Comparison of ENCODE assay signal across 8 cellular contexts in genomic region chr7:73737491-73738219, GRCh38. TPM values are rescaled to one million over a fixed set of nuclear protein-coding genes. Genes with fewer than 3 reads are reported as not detected.
DNase-seq lines count a peak whose midpoint lies in the region; ATAC-seq, FAIRE-seq and TF ChIP-seq lines count a peak whose summit lies in the region.

No MANE protein-coding gene starts in this region.

- no peaks in the 10 kb centered on the region for H4K20me1 ChIP-seq in GM12878 (ENCODE audit: control insufficient read depth, insufficient read depth)

- SMC1A ChIA-PET in GM12878 (lab: Charles Lee; ENCODE audit: uncharacterized antibody, unreplicated experiment) = interaction anchor here (1.1 to 2.1 kb wide), 3 partner anchors 108 to 131 kb away, joined by 3 to 6 read pairs (median 5); no protein-coding TSS in a partner anchor

- peak overlapping the region; percentile 96 for H3K4me3 Mint-ChIP-seq in memory B cell
- peak overlapping the region; percentile 96 for H3K4me3 Mint-ChIP-seq in type B pancreatic cell

- RAD21 ChIA-PET in GM12878 (lab: Charles Lee; ENCODE audit: unreplicated experiment) = interaction anchor here (0.7 to 1.6 kb wide), 4 partner anchors 105 to 233 kb away, joined by 4 to 7 read pairs (median 4); partner anchors contain the start of gene METTL27

- peak overlapping the region; percentile 85; the same call in 1 of the 2 replicates for H3K9ac ChIP-seq in GM12878 (ENCODE audit: control insufficient read depth, insufficient read depth, low read length)

- H3K36me3 Mint-ChIP-seq in memory B cell (no peaks in the 10 kb centered on the region), type B pancreatic cell (no peaks in the 10 kb centered on the region)

- H3K4me1 Mint-ChIP-seq in memory B cell = peaks cover 13% of the 10 kb centered on the region
- peaks cover 12% of the 10 kb centered on the region for H3K4me1 Mint-ChIP-seq in type B pancreatic cell (ENCODE audit: unreplicated experiment)

- CTCF ChIA-PET in GM12878 (lab: Yijun Ruan, JAX) = interaction anchor here (0.7 to 3.6 kb wide), 5 partner anchors 9 to 131 kb away, joined by 3 to 16 read pairs (median 3); no protein-coding TSS in a partner anchor

- H2AFZ ChIP-seq in GM12878 (ENCODE audit: control insufficient read depth, low read depth, low read length) = no peak overlapping the region

- H3K27ac ChIP-seq in cardiac muscle cell (no peak overlapping the region), GM12878 (ENCODE audit: control insufficient read depth, insufficient read depth) (no peak overlapping the region)

- 69% methylated on average over 17 of the region's 17 CpGs for WGBS in GM12878 (ENCODE audit: insufficient coverage, insufficient replicate concordance, low lambda C conversion rate, missing lambda C conversion rate)

- H3K9me3 ChIP-seq in cardiac muscle cell (ENCODE audit: low read depth) (no peaks in the 10 kb centered on the region), GM12878 (replicated peaks; ENCODE audit: control insufficient read depth, insufficient read depth, low read length) (no peaks in the 10 kb centered on the region)

- H3K9me3 Mint-ChIP-seq in memory B cell (no peaks in the 10 kb centered on the region), type B pancreatic cell (peaks cover 3% of the 10 kb centered on the region)

- TF ChIP-seq RAD21 in GM12878 (IDR thresholded peaks at IDR 0.05; ENCODE audit: insufficient read depth, low read depth, low read length) = no peak

- H3K27ac Mint-ChIP-seq in memory B cell (peak overlapping the region; percentile 93), type B pancreatic cell (peak overlapping the region; percentile 97)

- H3K36me3 ChIP-seq in cardiac muscle cell (no peaks in the 10 kb centered on the region), GM12878 (ENCODE audit: control insufficient read depth in 2 of 2, insufficient read depth in 2 of 2, low read length in 1 of 2) (peaks cover 0 to 8% of the 10 kb centered on the region in 2 experiments; a peak in 3 of 4 replicates)

- no peak for TF ChIP-seq EP300 in GM12878 (IDR thresholded peaks at IDR 0.05; ENCODE audit: borderline replicate concordance in 1 of 2, control insufficient read depth in 1 of 2, low read depth in 2 of 2, low read length in 2 of 2)

- POLR2A ChIA-PET in GM12878 (lab: Charles Lee) = interaction anchor here (0.8 to 1.2 kb wide), 2 partner anchors 133 to 219 kb away, joined by 3 read pairs; no protein-coding TSS in a partner anchor

- no TSS peak for BruUV-seq in GM12878 (replicated peaks; lab: Mats Ljungman, UMichigan)

- FAIRE-seq in GM12878 (lab: Jason Lieb, UNC) = no peak

- no peak for TF ChIP-seq CTCF in cardiac muscle cell (IDR thresholded peaks at IDR 0.05; ENCODE audit: low read depth, low read length)
- no peak for TF ChIP-seq CTCF in GM12878 (IDR thresholded peaks at IDR 0.05 in 2 of 3, conservative IDR thresholded peaks at IDR 0.05 in 1 of 3; ENCODE audit: control insufficient read depth in 2 of 3, extremely low read depth in 1 of 3, insufficient read depth in 1 of 3, low read depth in 3 of 3, low read length in 3 of 3)
- TF ChIP-seq CTCF in type B pancreatic cell (conservative IDR thresholded peaks at IDR 0.05) = no peak

- H3K4me3 ChIP-seq in cardiac muscle cell = peak overlapping the region; percentile 48
- peak overlapping the region; percentile 92; the same call in 1 of the 2 replicates for H3K4me3 ChIP-seq in GM12878

- TF ChIP-seq POLR2A in GM12878 (IDR thresholded peaks at IDR 0.05; ENCODE audit: low read depth, low read length) = no peak

- H3K27me3 ChIP-seq in cardiac muscle cell = no peaks in the 10 kb centered on the region
- no peaks in the 10 kb centered on the region for H3K27me3 ChIP-seq in GM12878 (replicated peaks in 1 of 2; ENCODE audit: control insufficient read depth in 2 of 2, insufficient read depth in 2 of 2, low read length in 1 of 2)

- intact Hi-C loops in Right ventricle myocardium inferior (cut with DNase I) = no loop called here
- intact Hi-C loops in GM12878 (cut with micrococcal nuclease; ENCODE audit: unreplicated experiment) = loop anchor here (10.0 kb wide), 1 partner anchor 213 kb away; the partner anchor contains the start of gene BAZ1B

- H3K27me3 Mint-ChIP-seq in memory B cell (no peaks in the 10 kb centered on the region), type B pancreatic cell (peaks cover 3% of the 10 kb centered on the region)

- H3K4me2 ChIP-seq in GM12878 (ENCODE audit: control insufficient read depth, insufficient read depth) = peak overlapping the region; percentile 56

- in situ Hi-C loops in GM12878 (cut with MboI) = no loop called here

- H3K4me1 ChIP-seq in cardiac muscle cell (ENCODE audit: low read depth) (no peaks in the 10 kb centered on the region), GM12878 (ENCODE audit: control insufficient read depth, insufficient read depth, low read length) (no peaks in the 10 kb centered on the region; the same call in 1 of the 2 replicates)

- no peaks in the 10 kb centered on the region; the same call in 1 of the 2 replicates for H3K79me2 ChIP-seq in GM12878 (ENCODE audit: control insufficient read depth, insufficient read depth, low read length)

- ATAC-seq in Right ventricle myocardium inferior (no peak), GM12878 (no peak), memory B cell (ENCODE audit: low read depth) (no peak), HG02642 (IDR thresholded peaks at IDR 0.05; ENCODE audit: poor library complexity, unreplicated experiment) (no peak), GM21576 (IDR thresholded peaks at IDR 0.05; ENCODE audit: unreplicated experiment) (no peak)

- DNase-seq in cardiac muscle cell (ENCODE audit: low read depth in 1 of 2, low spot score in 1 of 2) (no peak), Right ventricle myocardium inferior (ENCODE audit: missing footprints) (no peak), GM12878 (ENCODE audit: low read depth, low spot score) (no peak), memory B cell (ENCODE audit: low spot score in 2 of 2) (no peak), type B pancreatic cell (ENCODE audit: extremely low spot score, unreplicated experiment) (no peak), NCI-H1417 (lab: John Stamatoyannopoulos, UW) (no peak)

RNA-seq across cellular contexts. Expression of gene ABHD11, which starts 0.9 kb away (rescaled TPM):
- total RNA-seq in cardiac muscle cell (30.9 and 48.9 TPM in 2 replicates), Right ventricle myocardium inferior (21.5 TPM), GM12878 (2014; rRNA removed) (16.9 and 22.1 TPM in 2 replicates), GM12878 (2014; rRNA removed; fragmentation: Illumina TruSeq; extraction: Trizol) (6.3 and 8.6 TPM in 2 replicates), GM12878 (2021) (11.6 and 14.6 TPM in 2 replicates), type B pancreatic cell (ENCODE audit: low replicate concordance) (43.9 and 104 TPM in 2 replicates)
- polyA plus RNA-seq in cardiac muscle cell (42.2 and 59.6 TPM in 2 replicates), GM12878 (2011; rRNA removed) (2.8 and 6.0 TPM in 2 replicates), GM12878 (2014; fragmentation: Illumina TruSeq; extraction: Trizol) (5.6 and 8.3 TPM in 2 replicates), GM12878 (2014; fragmentation: Nextera tagmentation; extraction: Ambion mirVana) (1 to 10 TPM; 2.8 to 5.6 TPM), GM12878 (2014; rRNA removed) (17.7 and 23.4 TPM in 2 replicates), GM12878 (2016; fragmentation: Nextera tagmentation; extraction: Ambion mirVana) (10 to 100 TPM; 22.7 to 24.8 TPM)
- 5.0 and 6.2 TPM in 2 replicates for total RNA-seq in GM12878 (2013; cell fraction: nucleolus; rRNA removed)
- 2.3 TPM for polyA plus RNA-seq in GM12878 (2011; ENCODE audit: low read depth)
- polyA plus RNA-seq in GM12878 (2011; cell fraction: cytosol; rRNA removed) = 8.6 and 10.1 TPM in 2 replicates
- 5.8 and 7.1 TPM in 2 replicates for polyA plus RNA-seq in GM12878 (2011; cell fraction: nucleus; rRNA removed)
- 4.9 and 6.6 TPM in 2 replicates for polyA plus RNA-seq in GM12878 (2012)
- polyA minus RNA-seq in GM12878 (2011; rRNA and poly(A)+ RNA removed) = 3.6 and 6.4 TPM in 2 replicates
- polyA minus RNA-seq in GM12878 (2011; cell fraction: cytosol; rRNA and poly(A)+ RNA removed) = 3.6 and 3.9 TPM in 2 replicates
- polyA minus RNA-seq in GM12878 (2011; cell fraction: nucleus; rRNA and poly(A)+ RNA removed) = 10.5 and 16.5 TPM in 2 replicates

RNA-seq across cellular contexts. Expression of gene STX1A, which starts 18.2 kb away (rescaled TPM):
- 14.4 and 20.6 TPM in 2 replicates for total RNA-seq in cardiac muscle cell
- polyA plus RNA-seq in cardiac muscle cell = 9.8 and 11.8 TPM in 2 replicates
- 1.6 TPM for total RNA-seq in Right ventricle myocardium inferior
- 13.9 and 20.9 TPM in 2 replicates for total RNA-seq in GM12878 (2013; cell fraction: nucleolus; rRNA removed)
- total RNA-seq in GM12878 (2014; rRNA removed) = 1.9 and 2.6 TPM in 2 replicates
- total RNA-seq in GM12878 (2014; rRNA removed; fragmentation: Illumina TruSeq; extraction: Trizol) = 1.6 and 2.6 TPM in 2 replicates
- total RNA-seq in GM12878 (2021) = 3.1 and 3.9 TPM in 2 replicates
- polyA plus RNA-seq in GM12878 (2011; ENCODE audit: low read depth) = 1.9 TPM
- 1.4 and 2.4 TPM in 2 replicates for polyA plus RNA-seq in GM12878 (2011; rRNA removed)
- polyA plus RNA-seq in GM12878 (2011; cell fraction: cytosol; rRNA removed) = 3.3 and 3.8 TPM in 2 replicates
- 30.5 and 34.2 TPM in 2 replicates for polyA plus RNA-seq in GM12878 (2011; cell fraction: nucleus; rRNA removed)
- 3.8 and 4.4 TPM in 2 replicates for polyA plus RNA-seq in GM12878 (2012)
- polyA plus RNA-seq in GM12878 (2014; fragmentation: Illumina TruSeq; extraction: Trizol) = 1.9 and 3.1 TPM in 2 replicates
- polyA plus RNA-seq in GM12878 (2014; fragmentation: Nextera tagmentation; extraction: Ambion mirVana) = under 1 TPM; 0.15 to 0.21 TPM
- polyA plus RNA-seq in GM12878 (2014; rRNA removed) = 5.2 and 5.3 TPM in 2 replicates
- 1 to 10 TPM; 1.7 to 1.8 TPM for polyA plus RNA-seq in GM12878 (2016; fragmentation: Nextera tagmentation; extraction: Ambion mirVana)
- polyA minus RNA-seq in GM12878 (2011; rRNA and poly(A)+ RNA removed) = 1.9 and 2.7 TPM in 2 replicates
- 0.62 and 1.7 TPM in 2 replicates for polyA minus RNA-seq in GM12878 (2011; cell fraction: cytosol; rRNA and poly(A)+ RNA removed)
- 5.4 and 6.5 TPM in 2 replicates for polyA minus RNA-seq in GM12878 (2011; cell fraction: nucleus; rRNA and poly(A)+ RNA removed)
- 27.3 and 35.1 TPM in 2 replicates for total RNA-seq in type B pancreatic cell (ENCODE audit: low replicate concordance)

RNA-seq across cellular contexts. Expression of gene CLDN3, which starts 32.4 kb away (rescaled TPM):
- total RNA-seq in cardiac muscle cell (5.9 and 11.0 TPM in 2 replicates), Right ventricle myocardium inferior (not detected), GM12878 (2014; rRNA removed) (not detected in 2 replicates), GM12878 (2014; rRNA removed; fragmentation: Illumina TruSeq; extraction: Trizol) (not detected in 2 replicates), GM12878 (2021) (not detected in 2 replicates), type B pancreatic cell (ENCODE audit: low replicate concordance) (13.6 and 41.7 TPM in 2 replicates)
- polyA plus RNA-seq in cardiac muscle cell (5.6 and 11.2 TPM in 2 replicates), GM12878 (2011; rRNA removed) (0.05 TPM in 1 of 2 replicates, not detected in the other), GM12878 (2014; fragmentation: Illumina TruSeq; extraction: Trizol) (not detected in 2 replicates), GM12878 (2014; fragmentation: Nextera tagmentation; extraction: Ambion mirVana) (not detected), GM12878 (2014; rRNA removed) (not detected in 2 replicates), GM12878 (2016; fragmentation: Nextera tagmentation; extraction: Ambion mirVana) (not detected)
- not detected in 2 replicates for total RNA-seq in GM12878 (2013; cell fraction: nucleolus; rRNA removed)
- polyA plus RNA-seq in GM12878 (2011; ENCODE audit: low read depth) = not detected
- 0.06 and 0.07 TPM in 2 replicates for polyA plus RNA-seq in GM12878 (2011; cell fraction: cytosol; rRNA removed)
- polyA plus RNA-seq in GM12878 (2011; cell fraction: nucleus; rRNA removed) = 0.10 and 0.15 TPM in 2 replicates
- polyA plus RNA-seq in GM12878 (2012) = 0.11 TPM in 1 of 2 replicates, not detected in the other
- polyA minus RNA-seq in GM12878 (2011; rRNA and poly(A)+ RNA removed) = not detected in 2 replicates
- not detected in 2 replicates for polyA minus RNA-seq in GM12878 (2011; cell fraction: cytosol; rRNA and poly(A)+ RNA removed)
- not detected in 2 replicates for polyA minus RNA-seq in GM12878 (2011; cell fraction: nucleus; rRNA and poly(A)+ RNA removed)

RNA-seq across cellular contexts. Expression of gene BUD23, which starts 54.3 kb away (rescaled TPM):
- total RNA-seq in cardiac muscle cell = 63.9 and 100.0 TPM in 2 replicates
- polyA plus RNA-seq in cardiac muscle cell = 141 and 170 TPM in 2 replicates
- 81.1 TPM for total RNA-seq in Right ventricle myocardium inferior
- 28.4 and 29.4 TPM in 2 replicates for total RNA-seq in GM12878 (2013; cell fraction: nucleolus; rRNA removed)
- 75.3 and 82.9 TPM in 2 replicates for total RNA-seq in GM12878 (2014; rRNA removed)
- 69.8 and 71.1 TPM in 2 replicates for total RNA-seq in GM12878 (2014; rRNA removed; fragmentation: Illumina TruSeq; extraction: Trizol)
- 73.7 and 84.9 TPM in 2 replicates for total RNA-seq in GM12878 (2021)
- 44.4 TPM for polyA plus RNA-seq in GM12878 (2011; ENCODE audit: low read depth)
- polyA plus RNA-seq in GM12878 (2011; rRNA removed) = 98.5 and 114 TPM in 2 replicates
- 138 and 180 TPM in 2 replicates for polyA plus RNA-seq in GM12878 (2011; cell fraction: cytosol; rRNA removed)
- 67.4 and 98.6 TPM in 2 replicates for polyA plus RNA-seq in GM12878 (2011; cell fraction: nucleus; rRNA removed)
- polyA plus RNA-seq in GM12878 (2012) = 55.5 and 68.2 TPM in 2 replicates
- 96.0 and 109 TPM in 2 replicates for polyA plus RNA-seq in GM12878 (2014; fragmentation: Illumina TruSeq; extraction: Trizol)
- polyA plus RNA-seq in GM12878 (2014; fragmentation: Nextera tagmentation; extraction: Ambion mirVana) = 10 to 100 TPM; 36.4 to 89.9 TPM
- 117 and 123 TPM in 2 replicates for polyA plus RNA-seq in GM12878 (2014; rRNA removed)
- polyA plus RNA-seq in GM12878 (2016; fragmentation: Nextera tagmentation; extraction: Ambion mirVana) = 100 to 1,000 TPM; 137 to 138 TPM
- 46.3 and 61.5 TPM in 2 replicates for polyA minus RNA-seq in GM12878 (2011; rRNA and poly(A)+ RNA removed)
- polyA minus RNA-seq in GM12878 (2011; cell fraction: cytosol; rRNA and poly(A)+ RNA removed) = 14.4 and 26.0 TPM in 2 replicates
- 9.3 and 17.6 TPM in 2 replicates for polyA minus RNA-seq in GM12878 (2011; cell fraction: nucleus; rRNA and poly(A)+ RNA removed)
- 65.8 and 68.4 TPM in 2 replicates for total RNA-seq in type B pancreatic cell (ENCODE audit: low replicate concordance)

RNA-seq across cellular contexts. Expression of gene DNAJC30, which starts 54.4 kb away (rescaled TPM):
- 9.9 and 10.1 TPM in 2 replicates for total RNA-seq in cardiac muscle cell
- 23.4 and 24.3 TPM in 2 replicates for polyA plus RNA-seq in cardiac muscle cell
- total RNA-seq in Right ventricle myocardium inferior = 13.8 TPM
- total RNA-seq in GM12878 (2013; cell fraction: nucleolus; rRNA removed) = 7.9 and 8.3 TPM in 2 replicates
- 9.2 and 11.2 TPM in 2 replicates for total RNA-seq in GM12878 (2014; rRNA removed)
- total RNA-seq in GM12878 (2014; rRNA removed; fragmentation: Illumina TruSeq; extraction: Trizol) = 4.1 TPM in 2 replicates
- 13.4 and 13.5 TPM in 2 replicates for total RNA-seq in GM12878 (2021)
- 2.6 TPM for polyA plus RNA-seq in GM12878 (2011; ENCODE audit: low read depth)
- 4.1 and 4.5 TPM in 2 replicates for polyA plus RNA-seq in GM12878 (2011; rRNA removed)
- polyA plus RNA-seq in GM12878 (2011; cell fraction: cytosol; rRNA removed) = 7.1 and 9.8 TPM in 2 replicates
- polyA plus RNA-seq in GM12878 (2011; cell fraction: nucleus; rRNA removed) = 6.0 and 7.7 TPM in 2 replicates
- polyA plus RNA-seq in GM12878 (2012) = 8.0 and 8.6 TPM in 2 replicates
- polyA plus RNA-seq in GM12878 (2014; fragmentation: Illumina TruSeq; extraction: Trizol) = 3.2 and 5.5 TPM in 2 replicates
- polyA plus RNA-seq in GM12878 (2014; fragmentation: Nextera tagmentation; extraction: Ambion mirVana) = 1 to 10 TPM; 2.1 to 3.5 TPM
- polyA plus RNA-seq in GM12878 (2014; rRNA removed) = 19.0 and 19.2 TPM in 2 replicates
- polyA plus RNA-seq in GM12878 (2016; fragmentation: Nextera tagmentation; extraction: Ambion mirVana) = 10 to 100 TPM; 10.3 to 12.4 TPM
- 4.4 and 7.6 TPM in 2 replicates for polyA minus RNA-seq in GM12878 (2011; rRNA and poly(A)+ RNA removed)
- 2.4 and 2.8 TPM in 2 replicates for polyA minus RNA-seq in GM12878 (2011; cell fraction: cytosol; rRNA and poly(A)+ RNA removed)
- 6.2 and 11.5 TPM in 2 replicates for polyA minus RNA-seq in GM12878 (2011; cell fraction: nucleus; rRNA and poly(A)+ RNA removed)
- total RNA-seq in type B pancreatic cell (ENCODE audit: low replicate concordance) = 14.7 and 15.0 TPM in 2 replicates
